1 cellular context compared by ENCODE assay signal in genomic region chr19:44643605-44644390, GRCh38.
TF ChIP-seq lines count a peak whose summit lies in the region.

Gene PVR (plus strand): TSS chr19:44643910. CDS start chr19:44644097, 187 bp downstream.

TF ChIP-seq in HepG2, 621 proteins besides CTCF, POLR2A, EP300 and RAD21 (continued from another document and continues in another):
- no peak for TF ChIP-seq ZBTB34 (CRISPR knock-in tag; IDR thresholded peaks at IDR 0.05)
- TF ChIP-seq ZFAT (CRISPR knock-in tag; conservative IDR thresholded peaks at IDR 0.05) = no peak
- peak; percentile 68; the same call in 1 of the 2 replicates for TF ChIP-seq ARID4A (CRISPR knock-in tag; IDR thresholded peaks at IDR 0.05; ENCODE audit: borderline replicate concordance)
- TF ChIP-seq ZNF615 (CRISPR knock-in tag; IDR thresholded peaks at IDR 0.05; ENCODE audit: borderline replicate concordance) = no peak
- TF ChIP-seq NR2F2 (IDR thresholded peaks at IDR 0.05; ENCODE audit: borderline replicate concordance, low read depth) = no peak
- no peak for TF ChIP-seq HMG20A (CRISPR knock-in tag; IDR thresholded peaks at IDR 0.05; ENCODE audit: borderline replicate concordance)
- no peak for TF ChIP-seq LCORL (IDR thresholded peaks at IDR 0.05)
- no peak; the same call in 1 of the 2 replicates for TF ChIP-seq LCORL (CRISPR knock-in tag; IDR thresholded peaks at IDR 0.05)
- TF ChIP-seq ZBTB33 (CRISPR knock-in tag; IDR thresholded peaks at IDR 0.05) = no peak
- peak; percentile 65; the same call in 1 of the 2 replicates for TF ChIP-seq KDM2A (CRISPR knock-in tag; IDR thresholded peaks at IDR 0.05; ENCODE audit: borderline replicate concordance, low read depth)
- no peak; the same call in none of the 2 replicates for TF ChIP-seq MED1 (CRISPR knock-in tag; IDR thresholded peaks at IDR 0.05)
- no peak for TF ChIP-seq ZFP36L1 (CRISPR knock-in tag; IDR thresholded peaks at IDR 0.05)
- TF ChIP-seq RBFOX2 (IDR thresholded peaks at IDR 0.05; ENCODE audit: low read depth, low read length) = peak; percentile 92
- TF ChIP-seq FOXM1 (CRISPR knock-in tag; IDR thresholded peaks at IDR 0.05) = no peak
- peak; percentile 12; the same call in 1 of the 2 replicates for TF ChIP-seq YEATS2 (CRISPR knock-in tag; IDR thresholded peaks at IDR 0.05; ENCODE audit: borderline replicate concordance)
- TF ChIP-seq KLF12 (CRISPR knock-in tag; IDR thresholded peaks at IDR 0.05; ENCODE audit: borderline replicate concordance) = no peak
- peak; percentile 65 for TF ChIP-seq SKI (IDR thresholded peaks at IDR 0.05; ENCODE audit: partially characterized antibody)
- TF ChIP-seq TCF7 (IDR thresholded peaks at IDR 0.05; ENCODE audit: low read depth) = no peak
- no peak for TF ChIP-seq NFYC (CRISPR knock-in tag; IDR thresholded peaks at IDR 0.05)
- TF ChIP-seq NFIB (CRISPR knock-in tag; IDR thresholded peaks at IDR 0.05; ENCODE audit: borderline replicate concordance) = no peak
- TF ChIP-seq SMARCE1 (IDR thresholded peaks at IDR 0.05; ENCODE audit: borderline replicate concordance) = no peak
- 0 out of 2 replicates have a peak, but pooled peaks have one; percentile 52 for TF ChIP-seq SALL2 (CRISPR knock-in tag; IDR thresholded peaks at IDR 0.05)
- TF ChIP-seq NR2C2 (CRISPR knock-in tag; IDR thresholded peaks at IDR 0.05; ENCODE audit: borderline replicate concordance) = peak; percentile 26; the same call in 1 of the 2 replicates
- TF ChIP-seq PLSCR1 (CRISPR knock-in tag; IDR thresholded peaks at IDR 0.05; ENCODE audit: borderline replicate concordance) = no peak
- no peak for TF ChIP-seq ZNF740 (CRISPR knock-in tag; IDR thresholded peaks at IDR 0.05)
- TF ChIP-seq ATF5 (CRISPR knock-in tag; IDR thresholded peaks at IDR 0.05; ENCODE audit: low read depth) = no peak
- no peak for TF ChIP-seq TRIM24 (CRISPR knock-in tag; IDR thresholded peaks at IDR 0.05)
- no peak for TF ChIP-seq ZNF639 (CRISPR knock-in tag; conservative IDR thresholded peaks at IDR 0.05)
- TF ChIP-seq ELF1 (CRISPR knock-in tag; IDR thresholded peaks at IDR 0.05) = no peak; the same call in 1 of the 2 replicates
- TF ChIP-seq ARID3A (IDR thresholded peaks at IDR 0.05; ENCODE audit: low read depth, low read length) = no peak
- no peak for TF ChIP-seq SSRP1 (CRISPR knock-in tag; IDR thresholded peaks at IDR 0.05)
- TF ChIP-seq SP2 (CRISPR knock-in tag; IDR thresholded peaks at IDR 0.05) = no peak
- peak; percentile 62; the same call in 1 of the 2 replicates for TF ChIP-seq BRD4 (CRISPR knock-in tag; IDR thresholded peaks at IDR 0.05)
- TF ChIP-seq ZNF644 (CRISPR knock-in tag; IDR thresholded peaks at IDR 0.05; ENCODE audit: low read depth) = no peak
- TF ChIP-seq CBX2 (IDR thresholded peaks at IDR 0.05; ENCODE audit: low read depth, low read length) = no peak
- TF ChIP-seq CBX2 (CRISPR knock-in tag; IDR thresholded peaks at IDR 0.05; ENCODE audit: low read depth) = no peak
- TF ChIP-seq SNAPC5 (CRISPR knock-in tag; IDR thresholded peaks at IDR 0.05; ENCODE audit: borderline replicate concordance) = peak; percentile 54; the same call in 1 of the 2 replicates
- TF ChIP-seq CREBL2 (CRISPR knock-in tag; IDR thresholded peaks at IDR 0.05; ENCODE audit: borderline replicate concordance) = no peak; the same call in 1 of the 2 replicates
- no peak for TF ChIP-seq CHCHD3 (CRISPR knock-in tag; IDR thresholded peaks at IDR 0.05)
- no peak for TF ChIP-seq ZBTB10 (CRISPR knock-in tag; IDR thresholded peaks at IDR 0.05; ENCODE audit: borderline replicate concordance)
- TF ChIP-seq ZNF136 (CRISPR knock-in tag; IDR thresholded peaks at IDR 0.05; ENCODE audit: low read depth) = no peak
- TF ChIP-seq NFRKB (IDR thresholded peaks at IDR 0.05) = no peak
- no peak for TF ChIP-seq RBM22 (optimal IDR thresholded peaks at IDR 0.05; ENCODE audit: low read length)
- TF ChIP-seq HNRNPL (IDR thresholded peaks at IDR 0.05; ENCODE audit: low read depth, low read length) = peak; percentile 63
- TF ChIP-seq ZNF878 (CRISPR knock-in tag; IDR thresholded peaks at IDR 0.05) = no peak
- peak; percentile 73; the same call in 1 of the 2 replicates for TF ChIP-seq ZNF354B (CRISPR knock-in tag; IDR thresholded peaks at IDR 0.05)
- no peak for TF ChIP-seq PRPF4 (IDR thresholded peaks at IDR 0.05; ENCODE audit: low read depth, low read length, poor library complexity, severe bottlenecking)
- TF ChIP-seq ZNF34 (CRISPR knock-in tag; IDR thresholded peaks at IDR 0.05; ENCODE audit: borderline replicate concordance) = no peak
- no peak for TF ChIP-seq ZFP37 (CRISPR knock-in tag; IDR thresholded peaks at IDR 0.05; ENCODE audit: borderline replicate concordance)
- TF ChIP-seq ZSCAN25 (CRISPR knock-in tag; IDR thresholded peaks at IDR 0.05) = no peak
- TF ChIP-seq ZNF569 (CRISPR knock-in tag; IDR thresholded peaks at IDR 0.05; ENCODE audit: borderline replicate concordance) = no peak
- no peak for TF ChIP-seq HINFP (CRISPR knock-in tag; IDR thresholded peaks at IDR 0.05; ENCODE audit: low read depth)
- no peak for TF ChIP-seq ZNF672 (CRISPR knock-in tag; IDR thresholded peaks at IDR 0.05)
